In the genomic region with DNA sequence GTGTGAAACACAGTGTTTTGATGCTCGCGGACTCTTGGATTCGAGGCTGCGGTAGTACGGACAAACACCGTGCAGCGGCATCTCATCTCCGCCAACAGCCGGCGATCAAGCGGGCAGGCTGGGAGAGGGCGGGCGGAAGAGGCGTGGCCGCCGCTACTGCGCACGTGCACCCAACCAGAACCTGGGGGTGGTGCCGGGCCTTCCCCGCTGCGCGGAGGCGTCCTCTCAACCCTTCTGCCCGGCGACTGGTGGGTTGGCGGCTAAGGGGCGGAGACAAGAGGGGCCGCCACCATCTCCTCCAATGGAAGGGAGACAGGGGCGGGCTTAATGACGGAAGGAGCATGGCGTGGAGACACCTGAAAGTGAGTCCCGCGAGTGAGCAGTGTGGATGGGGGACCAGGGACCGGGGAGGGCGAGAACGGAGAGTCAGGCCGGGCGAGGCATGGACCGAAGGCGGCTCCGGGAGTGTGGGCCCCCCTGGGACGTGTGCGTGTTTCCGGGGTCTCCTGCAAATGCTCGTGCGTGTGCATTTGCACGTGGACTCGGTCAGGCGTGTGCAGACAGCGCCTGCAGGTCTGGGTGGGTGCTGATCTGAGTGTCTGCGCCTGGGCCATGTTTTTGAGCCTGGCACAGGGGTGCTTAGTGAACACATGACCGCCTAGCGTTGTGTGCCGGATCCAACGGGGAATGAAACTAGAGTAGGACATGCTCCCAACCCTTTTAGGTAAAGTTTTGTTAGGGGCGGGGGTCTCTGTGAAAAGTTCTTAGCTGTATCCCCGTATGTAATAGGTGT, we compare ENCODE assay signal across 8 cellular contexts. TPM values are rescaled to one million over a fixed set of nuclear protein-coding genes. Genes with fewer than 3 reads are reported as not detected.
DNase-seq lines count a peak whose midpoint lies in the region; ATAC-seq and TF ChIP-seq lines count a peak whose summit lies in the region.

A gene (plus strand): TSS at position 321 of the 793 bp plus-strand sequence. CDS start 21 bp downstream, at position 342.

- peaks cover 37% of the 10 kb centered on the region for H3K4me1 Mint-ChIP-seq in activated CD8-positive, alpha-beta T cell treated with anti-CD3 and anti-CD28 coated beads, Interleukin-2, amount 10 ng/mL, durations not matched to agents 7 days and 5 days (ENCODE audit: low read depth)

- DNase-seq in COLO668 (lab: John Stamatoyannopoulos, UW; ENCODE audit: unreplicated experiment) (peak; percentile 98), GM20000 (ENCODE audit: low spot score) (peak; percentile 99), HS-5 (ENCODE audit: low read depth) (peak; percentile 78), NK-92 (lab: John Stamatoyannopoulos, UW; ENCODE audit: unreplicated experiment) (peak; percentile 88), lung microvascular endothelial cell (ENCODE audit: low read depth in 2 of 2) (peak; percentile 98)
- DNase-seq in activated CD8-positive, alpha-beta T cell treated with anti-CD3 and anti-CD28 coated beads, Interleukin-2, amount 10 ng/mL, durations not matched to agents 7 days and 5 days, result peak; percentile 99
- DNase-seq in effector CD4-positive, alpha-beta T cell, result peak; percentile 97
- DNase-seq in stimulated activated CD4-positive, alpha-beta T cell treated with anti-CD3 and anti-CD28 coated beads, TNF-alpha, amount 100 ng/mL, for 4 hours (ENCODE audit: low read depth in 3 of 3), result peak; percentile 92 to 97 (median 95)

- ATAC-seq in activated CD8-positive, alpha-beta T cell treated with anti-CD3 and anti-CD28 coated beads, Interleukin-2, amount 10 ng/mL, durations not matched to agents 7 days and 5 days, result peak; percentile 100

- H3K36me3 Mint-ChIP-seq in activated CD8-positive, alpha-beta T cell treated with anti-CD3 and anti-CD28 coated beads, Interleukin-2, amount 10 ng/mL, durations not matched to agents 7 days and 5 days (ENCODE audit: low read depth), result peaks cover 2% of the 10 kb centered on the region

- CTCF ChIA-PET in activated CD8-positive, alpha-beta T cell treated with anti-CD3 and anti-CD28 coated beads, Interleukin-2, amount 10 ng/mL, durations not matched to agents 7 days and 5 days (lab: Charles Lee), result interaction anchor here (1.0 kb wide), 1 partner anchor 126 kb away, joined by 3 read pairs; no protein-coding TSS in a partner anchor

- peak within 1 kb of the TSS; percentile 94 for H3K27ac Mint-ChIP-seq in activated CD8-positive, alpha-beta T cell treated with anti-CD3 and anti-CD28 coated beads, Interleukin-2, amount 10 ng/mL, durations not matched to agents 7 days and 5 days

- no peaks in the 10 kb centered on the region for H3K9me3 Mint-ChIP-seq in activated CD8-positive, alpha-beta T cell treated with anti-CD3 and anti-CD28 coated beads, Interleukin-2, amount 10 ng/mL, durations not matched to agents 7 days and 5 days (ENCODE audit: insufficient read depth)

- peak within 1 kb of the TSS; percentile 94 for H3K4me3 Mint-ChIP-seq in activated CD8-positive, alpha-beta T cell treated with anti-CD3 and anti-CD28 coated beads, Interleukin-2, amount 10 ng/mL, durations not matched to agents 7 days and 5 days

- TF ChIP-seq CTCF in GM20000 (IDR thresholded peaks at IDR 0.05; ENCODE audit: extremely low read depth, missing control alignments), result no peak

- peaks cover 4% of the 10 kb centered on the region for H3K27me3 Mint-ChIP-seq in activated CD8-positive, alpha-beta T cell treated with anti-CD3 and anti-CD28 coated beads, Interleukin-2, amount 10 ng/mL, durations not matched to agents 7 days and 5 days (ENCODE audit: low read depth)

- POLR2A ChIA-PET in activated CD8-positive, alpha-beta T cell treated with anti-CD3 and anti-CD28 coated beads, Interleukin-2, amount 10 ng/mL, durations not matched to agents 7 days and 5 days (lab: Charles Lee), result no interaction called here

RNA-seq across cellular contexts. Expression of the gene that starts here (rescaled TPM):
- 10 to 100 TPM; 14.7 to 18.3 TPM for total RNA-seq in activated CD8-positive, alpha-beta T cell treated with anti-CD3 and anti-CD28 coated beads, Interleukin-2, amount 10 ng/mL, durations not matched to agents 7 days and 5 days
- total RNA-seq in lung microvascular endothelial cell, result 2.6 and 5.6 TPM in 2 replicates

Comparison
In these comparisons a context has a peak if more than half of its experiments do, and no peak if none do; other contexts are left out.
1. Peak in every context shown above with its lines: DNase-seq and ATAC-seq.